In genomic region chr2:3387644-3388411, GRCh38 we compare ENCODE assay signal across 1 cellular context.
TF ChIP-seq lines count a peak whose summit lies in the region.

No MANE protein-coding gene starts in this region.

TF ChIP-seq in IMR-90, 13 proteins besides CTCF, POLR2A, EP300 and RAD21 (continued from another document):
- no peak for TF ChIP-seq MXI1 (IDR thresholded peaks at IDR 0.05; ENCODE audit: borderline replicate concordance, low read depth, low read length)
- no peak for TF ChIP-seq RFX5 (IDR thresholded peaks at IDR 0.05; ENCODE audit: low read depth, low read length)
- no peak for TF ChIP-seq SMC3 (IDR thresholded peaks at IDR 0.05; ENCODE audit: low read depth, low read length)
